In the genomic region with DNA sequence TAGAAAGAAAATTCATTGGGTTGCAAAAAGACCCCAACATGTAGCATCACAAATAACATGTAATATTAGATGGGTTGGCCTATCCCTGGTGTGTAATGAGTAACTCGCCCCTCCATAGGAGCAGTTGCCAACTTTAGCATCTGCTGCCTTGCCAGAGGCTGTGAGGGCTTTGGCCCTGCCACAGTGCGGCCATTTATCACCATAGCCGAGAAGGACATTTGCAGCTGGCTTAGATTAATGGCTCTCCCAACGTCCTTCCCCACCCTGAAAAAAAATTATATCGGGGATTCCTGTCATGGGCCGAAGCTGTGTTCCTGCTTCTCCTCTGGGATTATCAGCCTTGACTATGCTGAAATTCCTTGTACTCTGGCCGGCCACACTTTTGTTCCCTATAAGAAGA, we compare ENCODE assay signal across 11 cellular contexts.
"Had no signal": no experiment of that assay in that cellular context is flagged by ENCODE, and none has a peak within 500 bp of the region (broad histone marks: within the 10 kb centered on the region; RNA-seq: fewer than 3 reads in every experiment).

No MANE protein-coding gene starts in this region.

- H3K9me3 Mint-ChIP-seq: activated naive CD4-positive, alpha-beta T cell treated with anti-CD3 and anti-CD28 coated beads for 36 hours; endodermal cell; stimulated activated effector memory CD8-positive, alpha-beta T cell treated with anti-CD3 and anti-CD28 coated beads, Interleukin-12 subunit alpha, Interleukin-12 subunit beta, amount 100 ng/mL, for 72 hours had no signal

- H3K27ac Mint-ChIP-seq: activated naive CD4-positive, alpha-beta T cell treated with anti-CD3 and anti-CD28 coated beads for 36 hours; endodermal cell; stimulated activated effector memory CD8-positive, alpha-beta T cell treated with anti-CD3 and anti-CD28 coated beads, Interleukin-12 subunit alpha, Interleukin-12 subunit beta, amount 100 ng/mL, for 72 hours had no signal

- DNase-seq: activated CD4-positive, CD25-positive, alpha-beta regulatory T cell treated with anti-CD3 and anti-CD28 coated beads, Interleukin-2, amount 50 U/mL, for 72 hours; activated naive CD4-positive, alpha-beta T cell treated with anti-CD3 and anti-CD28 coated beads for 36 hours; activated T-cell treated with anti-CD3 and anti-CD28 coated beads for 4 hours; endodermal cell; kidney; mesenchymal stem cell; psoas muscle; T-helper 1 cell; transverse colon had no signal

- H3K4me3 Mint-ChIP-seq: activated naive CD4-positive, alpha-beta T cell treated with anti-CD3 and anti-CD28 coated beads for 36 hours; endodermal cell; stimulated activated effector memory CD8-positive, alpha-beta T cell treated with anti-CD3 and anti-CD28 coated beads, Interleukin-12 subunit alpha, Interleukin-12 subunit beta, amount 100 ng/mL, for 72 hours had no signal

- H3K4me1 Mint-ChIP-seq: stimulated activated effector memory CD8-positive, alpha-beta T cell treated with anti-CD3 and anti-CD28 coated beads, Interleukin-12 subunit alpha, Interleukin-12 subunit beta, amount 100 ng/mL, for 72 hours had no signal

- FAIRE-seq: astrocyte, kidney had no signal

- ATAC-seq: stimulated activated effector memory CD8-positive, alpha-beta T cell treated with anti-CD3 and anti-CD28 coated beads, Interleukin-12 subunit alpha, Interleukin-12 subunit beta, amount 100 ng/mL, for 72 hours had no signal
